In the genomic region with DNA sequence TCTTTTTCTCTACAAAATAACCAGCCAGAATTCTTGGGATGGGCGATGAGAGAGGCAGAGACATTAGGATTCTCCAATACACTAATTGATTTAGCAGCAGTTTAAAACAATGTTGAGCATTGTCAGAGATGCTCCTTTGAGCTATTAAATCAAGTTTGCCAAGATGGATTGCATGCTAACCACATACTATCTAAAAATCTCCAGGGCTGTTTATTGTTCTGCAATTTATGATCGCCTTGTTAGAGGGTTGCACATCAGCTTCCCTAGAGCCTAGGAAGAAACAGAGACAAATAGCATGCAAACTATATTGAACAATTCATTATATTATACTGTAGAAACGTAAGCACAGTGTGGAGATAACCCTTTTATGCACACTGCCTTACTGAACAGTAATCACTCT, we compare ENCODE assay signal across 23 cellular contexts.
"Had no signal": no experiment of that assay in that cellular context is flagged by ENCODE, and none has a peak within 500 bp of the region (broad histone marks: within the 10 kb centered on the region; RNA-seq: fewer than 3 reads in every experiment).

No MANE protein-coding gene starts in this region.

- H3K27me3 ChIP-seq: esophagus muscularis mucosa, foreskin keratinocyte, neutrophil, pancreas, right lobe of liver, tibial nerve, upper lobe of left lung had no signal

- H3K36me3 ChIP-seq: esophagus muscularis mucosa, lower lobe of right lung, neutrophil, pancreas, right lobe of liver, thoracic aorta, tibial nerve, upper lobe of left lung had no signal

- DNase-seq: dermis blood vessel endothelial cell; effector memory CD4-positive, alpha-beta T cell; foreskin keratinocyte; hypothalamus; immature natural killer cell; islet precursor cell; kidney glomerular epithelial cell; left colon; left ventricle myocardium superior; lower lobe of right lung; natural killer cell; pancreas; right lobe of liver; small intestine; stimulated activated CD4-positive, alpha-beta T cell treated with anti-CD3 and anti-CD28 coated beads, Interleukin-15, amount 100 ng/mL, for 24 hours; stimulated activated CD4-positive, alpha-beta T cell treated with anti-CD3 and anti-CD28 coated beads, Interleukin-2, amount 100 ng/mL, for 48 hours; stimulated activated naive B cell treated with anti-CD40 and anti-IgM and Interleukin-4, amounts not matched to agents 10 μg/mL and 1 μg/mL and 100 μg/mL, for 72 hours; upper lobe of left lung had no signal

- H3K4me3 ChIP-seq: coronary artery, esophagus muscularis mucosa, lower lobe of right lung, pancreas, right lobe of liver, thoracic aorta, tibial nerve, upper lobe of left lung had no signal

- H3K27ac ChIP-seq: coronary artery, esophagus muscularis mucosa, foreskin keratinocyte, lower lobe of right lung, neutrophil, pancreas, right lobe of liver, thoracic aorta, tibial nerve, upper lobe of left lung had no signal

- H3K9me3 ChIP-seq: esophagus muscularis mucosa, lower lobe of right lung, neutrophil, pancreas, right lobe of liver, thoracic aorta, tibial nerve, upper lobe of left lung had no signal

- H3K4me1 ChIP-seq: esophagus muscularis mucosa, foreskin keratinocyte, lower lobe of right lung, pancreas, right lobe of liver, tibial nerve, upper lobe of left lung had no signal
